In the genomic region with DNA sequence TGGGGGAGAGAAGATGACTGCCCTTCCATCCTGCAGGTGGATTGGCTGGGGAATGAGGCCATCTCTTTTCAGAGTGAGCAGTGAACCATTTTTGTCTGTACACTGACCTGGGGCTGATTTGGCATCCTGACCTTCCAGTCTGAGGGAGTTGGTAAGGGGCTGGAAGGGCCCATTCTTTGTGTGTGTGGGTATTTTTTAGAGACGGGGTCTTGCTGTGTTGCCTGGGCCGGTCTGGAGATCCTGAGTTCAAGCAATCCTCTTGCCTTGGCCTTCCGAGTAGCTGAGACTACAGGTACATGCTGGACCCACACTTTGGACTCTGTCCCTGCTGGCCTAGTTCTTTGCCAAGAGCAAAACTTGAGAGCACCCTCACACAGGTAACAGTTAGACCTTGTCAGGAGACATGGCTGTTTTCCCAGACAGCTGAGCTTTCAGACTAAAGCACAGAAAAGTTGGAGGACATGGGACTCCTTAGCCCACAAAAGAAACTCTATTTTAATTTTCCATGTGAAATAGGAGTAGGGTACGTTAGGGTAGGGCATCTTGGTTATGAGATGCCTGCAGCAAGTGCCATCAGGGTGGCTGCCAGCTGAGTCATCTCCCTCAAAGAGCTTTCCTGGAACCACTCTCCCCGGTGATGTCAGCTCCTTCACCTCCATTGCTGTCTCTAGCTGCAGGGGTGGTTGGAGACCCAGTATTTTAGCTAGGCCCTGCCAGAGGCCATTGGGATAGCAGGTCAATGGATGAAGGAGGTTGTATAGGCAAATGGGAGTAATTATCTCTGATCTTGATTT, we compare ENCODE assay signal across 8 cellular contexts.
A peak's percentile ranks its signal among the peaks of the same experiment; 100 is the strongest.
DNase-seq lines count a peak whose midpoint lies in the region; ATAC-seq and TF ChIP-seq lines count a peak whose summit lies in the region.

No MANE protein-coding gene starts in this region.

- H3K27me3 ChIP-seq in left ventricle myocardium inferior (ENCODE audit: low read depth): no peaks in the 10 kb centered on the region

- H3K27ac ChIP-seq in left ventricle myocardium inferior (replicated peaks): peak overlapping the region; percentile 80

- peaks cover 15% of the 10 kb centered on the region for H3K9me3 ChIP-seq in left ventricle myocardium inferior (replicated peaks)

- intact Hi-C loops in left ventricle myocardium inferior (cut with micrococcal nuclease): no loop called here

- DNase-seq in HPDE6-E6E7 (ENCODE audit: extremely low spot score): peak; percentile 66
- peak; percentile 51 to 72 for DNase-seq in activated CD4-positive, alpha-beta T cell treated with anti-CD3 and anti-CD28 coated beads, Interleukin-2, amount 50 U/mL, for 48 hours
- DNase-seq in left ventricle myocardium inferior: no peak
- peak; percentile 70 for DNase-seq in stimulated activated CD8-positive, alpha-beta memory T cell treated with anti-CD3 and anti-CD28 coated beads, Interleukin-4, amount 100 ng/mL, for 48 hours
- DNase-seq in NCI-H1105 treated with DMSO at 0.1 percent for 48 hours (lab: John Stamatoyannopoulos, UW): no peak
- DNase-seq in NCI-H510A (lab: John Stamatoyannopoulos, UW): no peak

- H3K36me3 ChIP-seq in left ventricle myocardium inferior: no peaks in the 10 kb centered on the region

- no peak for ATAC-seq in HG03159 (IDR thresholded peaks at IDR 0.05; ENCODE audit: unreplicated experiment)
- ATAC-seq in HG03175 (IDR thresholded peaks at IDR 0.05; ENCODE audit: unreplicated experiment): no peak

- H3K4me1 ChIP-seq in left ventricle myocardium inferior: peaks cover 64% of the 10 kb centered on the region

- no peak overlapping the region for H3K4me3 ChIP-seq in left ventricle myocardium inferior

- TF ChIP-seq CTCF in left ventricle myocardium inferior (IDR thresholded peaks at IDR 0.05; ENCODE audit: borderline replicate concordance): no peak

Comparison
In these comparisons a context has a peak if more than half of its experiments do, and no peak if none do; other contexts are left out.
1. DNase-seq: peak in HPDE6-E6E7 (single experiment), activated CD4-positive, alpha-beta T cell treated with anti-CD3 and anti-CD28 coated beads, Interleukin-2, amount 50 U/mL, for 48 hours (2 of 2) and stimulated activated CD8-positive, alpha-beta memory T cell treated with anti-CD3 and anti-CD28 coated beads, Interleukin-4, amount 100 ng/mL, for 48 hours (single experiment); none in left ventricle myocardium inferior (single experiment), NCI-H1105 treated with DMSO at 0.1 percent for 48 hours (single experiment) and NCI-H510A (single experiment).